In the genomic region with DNA sequence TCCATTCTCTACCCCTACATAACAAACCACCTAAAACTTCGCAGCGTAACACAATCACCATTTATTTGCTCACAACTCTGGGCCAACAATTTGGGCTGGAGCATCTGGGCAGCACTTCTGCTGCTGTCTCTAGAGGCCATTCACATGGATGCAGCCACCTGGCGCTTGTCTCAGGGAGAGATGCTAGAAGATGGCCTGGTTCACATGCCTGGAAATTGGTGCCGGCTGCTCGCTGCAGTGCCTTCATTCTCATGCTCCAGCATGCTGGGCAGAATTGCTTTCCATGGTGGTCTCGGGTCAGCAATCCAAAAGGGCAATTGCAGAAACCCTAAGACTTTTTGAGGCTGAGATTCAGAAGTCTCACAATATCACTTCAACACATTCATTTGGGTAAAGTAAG, we compare ENCODE assay signal across 30 cellular contexts.
"Had no signal": no experiment of that assay in that cellular context is flagged by ENCODE, and none has a peak within 500 bp of the region (broad histone marks: within the 10 kb centered on the region; RNA-seq: fewer than 3 reads in every experiment).

No MANE protein-coding gene starts in this region.

- H3K4me1 ChIP-seq: ascending aorta, body of pancreas had no signal

- H3K27ac ChIP-seq: ascending aorta, body of pancreas, SK-N-MC, VCaP had no signal

- H3K36me3 ChIP-seq: ascending aorta, MG63 had no signal

- H3K27me3 ChIP-seq: ascending aorta, body of pancreas, MG63 had no signal

- DNase-seq: activated CD4-positive, alpha-beta memory T cell treated with anti-CD3 and anti-CD28 coated beads for 36 hours; activated CD4-positive, alpha-beta T cell treated with anti-CD3 and anti-CD28 coated beads, Interleukin-2, amount 10 ng/mL, durations not matched to agents 7 days and 5 days; activated CD4-positive, CD25-positive, alpha-beta regulatory T cell; activated CD8-positive, alpha-beta memory T cell treated with anti-CD3 and anti-CD28 coated beads for 24 hours; activated effector memory CD4-positive, alpha-beta T cell treated with anti-CD3 and anti-CD28 coated beads, Interleukin-2, amount 50 U/mL, for 16 hours; activated naive CD4-positive, alpha-beta T cell treated with Interleukin-2 at 50 U/mL for 16 hours; activated naive CD8-positive, alpha-beta T cell treated with anti-CD3 and anti-CD28 coated beads, Interleukin-2, amount 50 U/mL, for 24 hours; activated T-cell treated with anti-CD3 and anti-CD28 coated beads, Interleukin-2, amount 50 U/mL, for 4 hours; amniotic stem cell; body of pancreas; central memory CD4-positive, alpha-beta T cell; MG63; MV-4-11; NCI-H1092 treated with DMSO at 0.1 percent for 48 hours; NCI-H1436; NCI-H187 treated with DMSO at 0.1 percent for 48 hours; NCI-H2081 treated with DMSO at 0.1 percent for 48 hours; NCI-H526; NCI-H774; NK-92 treated with Interleukin-12 subunit alpha and Interleukin-12 subunit beta, amount 100 ng/mL, for 24 hours; OCI-M1; RPMI8226; T-cell had no signal

- ATAC-seq: activated naive CD4-positive, alpha-beta T cell treated with anti-CD3 and anti-CD28 coated beads, Interleukin-2, amount 50 U/mL, for 72 hours; activated naive CD8-positive, alpha-beta T cell treated with anti-CD3 and anti-CD28 coated beads, Interleukin-2, amount 50 U/mL, for 24 hours; activated T-cell treated with anti-CD3 and anti-CD28 coated beads, Interleukin-2, amount 50 U/mL, for 4 hours; body of pancreas; Panc1; Right ventricle myocardium inferior; T-cell had no signal

- H3K9me3 ChIP-seq: ascending aorta, body of pancreas, MG63 had no signal

- FAIRE-seq: bronchial epithelial cell had no signal

- H3K4me3 ChIP-seq: ascending aorta, body of pancreas, MG63, SK-N-MC had no signal
